In the genomic region with DNA sequence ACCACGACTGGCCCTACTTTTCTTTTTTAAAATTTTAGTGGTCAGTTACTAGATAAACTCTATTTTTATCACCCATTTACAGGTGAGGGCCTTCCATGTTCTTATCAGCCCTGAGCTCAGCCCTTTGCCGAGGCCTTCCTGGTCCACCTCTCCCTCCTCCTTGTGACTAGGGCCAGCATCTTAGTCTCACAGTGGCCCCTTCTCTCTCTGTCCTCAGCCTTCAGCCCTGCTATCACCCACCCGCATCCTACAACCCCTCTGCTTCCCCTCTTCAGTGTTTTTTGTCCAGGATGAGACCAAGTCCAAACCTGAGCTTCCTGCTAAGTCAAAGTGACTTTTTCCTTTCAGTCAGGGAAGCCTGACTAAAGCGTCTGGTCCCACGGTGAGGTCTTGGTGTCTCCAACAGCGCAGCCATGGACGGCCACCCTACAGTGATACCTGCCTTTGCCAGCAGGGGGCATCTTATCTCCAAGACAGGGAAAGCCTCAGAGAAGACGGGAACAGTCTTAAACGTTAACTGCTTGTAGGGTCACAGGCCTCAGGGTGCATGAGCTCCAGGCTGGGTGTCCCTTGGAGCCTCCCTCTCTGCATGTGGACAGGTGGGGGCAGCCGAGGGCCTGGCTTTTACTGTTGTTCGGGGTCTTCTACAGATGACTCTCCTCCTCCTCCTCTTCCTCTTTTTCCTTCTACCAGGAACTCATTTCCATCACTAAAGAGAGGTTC, we compare ENCODE assay signal across 9 cellular contexts. TPM values are rescaled to one million over a fixed set of nuclear protein-coding genes. Genes with fewer than 3 reads are reported as not detected.
DNase-seq lines count a peak whose midpoint lies in the region; ATAC-seq lines count a peak whose summit lies in the region.
"Had no signal": no experiment of that assay in that cellular context is flagged by ENCODE, and none has a peak within 500 bp of the region (broad histone marks: within the 10 kb centered on the region; RNA-seq: fewer than 3 reads in every experiment).

No MANE protein-coding gene starts in this region.

- peak; percentile 74 for ATAC-seq in HG03135 (IDR thresholded peaks at IDR 0.05; ENCODE audit: unreplicated experiment)
- ATAC-seq in GM21526 (IDR thresholded peaks at IDR 0.05; ENCODE audit: low FRiP score, unreplicated experiment), result no peak

- intact Hi-C loops in head of caudate nucleus (cut with DNase I), result no loop called here

- DNase-seq in GM03348 (ENCODE audit: low spot score) (peak; percentile 57), RPMI8226 (peak; percentile 55), head of caudate nucleus (peak in 36 of 42 donors; percentile 16 to 79 (median 54)), renal cortical epithelial cell (ENCODE audit: low read depth) (peak; percentile 30), OCI-M2 (lab: John Stamatoyannopoulos, UW; ENCODE audit: unreplicated experiment) (no peak)
- peak; percentile 87 for DNase-seq in activated effector memory CD4-positive, alpha-beta T cell treated with anti-CD3 and anti-CD28 coated beads, Interleukin-2, amount 50 U/mL, for 16 hours

RNA-seq across cellular contexts. Expression of a gene that starts 11.7 kb away (rescaled TPM):
- total RNA-seq in renal cortical epithelial cell, result not detected in 2 replicates
- total RNA-seq: dermis microvascular lymphatic vessel endothelial cell had no signal

RNA-seq across cellular contexts. Expression of a gene that starts 22.2 kb away (rescaled TPM):
- total RNA-seq in renal cortical epithelial cell, result 1.6 and 12.4 TPM in 2 replicates

RNA-seq across cellular contexts. Expression of a gene that starts 27.3 kb away (rescaled TPM):
- 0.05 TPM in 1 of 2 replicates, not detected in the other for total RNA-seq in renal cortical epithelial cell
- total RNA-seq: dermis microvascular lymphatic vessel endothelial cell had no signal

RNA-seq across cellular contexts. Expression of a gene that starts 30.1 kb away (rescaled TPM):
- total RNA-seq in renal cortical epithelial cell, result not detected in 2 replicates
- total RNA-seq: dermis microvascular lymphatic vessel endothelial cell had no signal

RNA-seq across cellular contexts. Expression of a gene that starts 39.6 kb away (rescaled TPM):
- not detected in 2 replicates for total RNA-seq in renal cortical epithelial cell
- total RNA-seq: dermis microvascular lymphatic vessel endothelial cell had no signal
